In the genomic region with DNA sequence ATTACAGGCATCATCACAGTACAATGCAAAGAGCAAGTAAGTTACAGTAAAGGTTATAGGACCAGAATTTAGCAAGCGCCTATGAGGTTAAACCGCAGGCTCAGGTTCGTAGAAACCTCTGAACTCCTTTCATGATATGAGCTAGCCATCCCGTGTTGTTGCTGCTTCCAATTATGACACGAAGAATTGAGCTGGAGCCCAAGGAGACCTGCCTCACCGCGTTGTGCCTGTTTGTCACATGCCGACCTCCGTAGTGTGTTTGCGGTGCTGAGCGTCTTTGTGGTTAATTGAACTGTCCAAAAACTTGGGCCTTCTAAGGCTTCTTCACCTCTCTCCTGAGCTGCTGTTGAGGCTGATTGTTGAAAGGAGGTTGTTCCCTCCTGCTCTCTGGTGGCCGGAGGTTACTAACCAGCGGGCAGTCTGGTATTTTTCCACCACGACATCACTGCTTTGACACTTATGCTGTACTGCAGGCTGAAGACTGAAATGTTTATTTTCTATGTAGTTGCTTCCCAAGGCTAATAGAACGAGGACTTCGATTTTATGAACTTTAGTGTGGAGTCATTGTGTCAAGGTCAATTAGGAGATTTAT, we compare ENCODE assay signal across 8 cellular contexts.
DNase-seq lines count a peak whose midpoint lies in the region; ATAC-seq and TF ChIP-seq lines count a peak whose summit lies in the region.

No MANE protein-coding gene starts in this region.

- DNase-seq in GM04504 (ENCODE audit: low read depth) (peak; percentile 46), SK-N-MC (ENCODE audit: low read depth, low spot score) (no peak), sciatic nerve (ENCODE audit: low spot score) (peak; percentile 63), HUDEP-2 (lab: John Stamatoyannopoulos, UW; ENCODE audit: unreplicated experiment in 76 of 76) (no peak), ureter (ENCODE audit: low spot score) (no peak)
- DNase-seq in activated CD4-positive, alpha-beta T cell treated with anti-CD3 and anti-CD28 coated beads for 4 hours, result no peak

- H3K27ac ChIP-seq in SK-N-MC, result peak overlapping the region; percentile 93
- H3K27ac ChIP-seq in gastroesophageal sphincter, result peak overlapping the region in 3 of 4 donors; percentile 28 to 60 (median 57)

- no peak for TF ChIP-seq POLR2A in gastroesophageal sphincter (IDR thresholded peaks at IDR 0.05)

- no peaks in the 10 kb centered on the region for H3K27me3 ChIP-seq in gastroesophageal sphincter

- no peak for TF ChIP-seq EP300 in gastroesophageal sphincter (IDR thresholded peaks at IDR 0.05)

- H3K9ac ChIP-seq in SK-N-MC (ENCODE audit: insufficient read length), result peak overlapping the region; percentile 12

- intact Hi-C loops in sciatic nerve (cut with DNase I), result loop anchor here (10.0 kb wide), 2 partner anchors 54 to 114 kb away; no protein-coding TSS in a partner anchor

- ATAC-seq in gastroesophageal sphincter (peak; percentile 73), sciatic nerve (peak; percentile 82), GM19023 (IDR thresholded peaks at IDR 0.05; ENCODE audit: unreplicated experiment) (no peak)

- WGBS in gastroesophageal sphincter (ENCODE audit: low coverage in 1 of 2), 2 donors, result 46 to 48% methylated on average over 3 to 12 of the region's 16 CpGs

- peak in 3 of 4 experiments; percentile 47 to 63 (median 51) for TF ChIP-seq CTCF in gastroesophageal sphincter (IDR thresholded peaks at IDR 0.05)

- H3K4me3 ChIP-seq in SK-N-MC (peak overlapping the region; percentile 28), gastroesophageal sphincter (no peak overlapping the region)

- H3K36me3 ChIP-seq in SK-N-MC (ENCODE audit: insufficient read depth, low read length) (peaks cover 85% of the 10 kb centered on the region), gastroesophageal sphincter (peaks cover 0 to 97% of the 10 kb centered on the region in 2 donors)

- no peaks in the 10 kb centered on the region for H3K9me3 ChIP-seq in SK-N-MC (ENCODE audit: low read depth, low read length)
- no peaks in the 10 kb centered on the region for H3K9me3 ChIP-seq in gastroesophageal sphincter

- H3K4me1 ChIP-seq in gastroesophageal sphincter, result peaks cover 0 to 55% (median 3%) of the 10 kb centered on the region in 3 donors

Comparison
In these comparisons a context has a peak if more than half of its experiments do, and no peak if none do; other contexts are left out.
1. DNase-seq: peak in GM04504 (single experiment) and sciatic nerve (single experiment); none in SK-N-MC (single experiment), HUDEP-2 (0 of 76), ureter (single experiment) and activated CD4-positive, alpha-beta T cell treated with anti-CD3 and anti-CD28 coated beads for 4 hours (0 of 2).